Comparison of ENCODE assay signal across 9 cellular contexts in the genomic region with DNA sequence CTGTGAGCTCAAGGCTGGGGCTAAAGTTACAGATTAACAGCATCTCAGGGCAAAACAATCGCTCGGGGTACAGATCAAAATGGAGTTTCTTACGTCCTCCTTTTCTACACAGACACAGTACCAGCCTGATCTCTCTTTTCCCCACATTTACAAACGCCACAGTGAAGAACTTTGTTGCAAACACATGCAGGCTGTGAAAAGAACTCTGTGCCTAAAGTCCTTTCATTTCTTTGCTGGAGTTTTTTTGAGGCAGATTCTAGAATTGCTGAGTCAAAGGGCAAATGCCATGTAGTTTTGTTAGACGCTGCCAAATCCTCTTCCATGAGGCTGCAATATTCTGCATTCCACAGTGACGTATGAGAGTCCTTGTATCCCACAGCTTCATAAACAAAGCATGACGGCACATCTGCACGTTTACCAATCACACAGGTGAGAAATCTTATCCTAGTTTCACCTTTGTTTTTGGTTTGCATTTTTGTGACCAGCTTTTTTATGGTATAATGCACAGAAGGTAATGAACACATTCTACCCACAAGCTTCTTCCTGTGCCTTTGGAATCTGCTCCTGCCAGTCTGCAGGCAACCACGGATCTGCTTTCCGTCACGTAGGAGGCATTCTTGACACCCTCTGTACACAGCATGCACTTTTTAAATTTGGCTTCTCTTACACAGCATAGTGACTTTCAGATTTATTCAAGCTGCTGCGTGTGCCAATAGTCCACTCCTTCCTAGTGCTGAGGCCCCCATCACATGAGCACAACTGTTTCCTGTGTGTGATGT. TPM values are rescaled to one million over a fixed set of nuclear protein-coding genes. Genes with fewer than 3 reads are reported as not detected.
DNase-seq lines count a peak whose midpoint lies in the region; ATAC-seq and TF ChIP-seq lines count a peak whose summit lies in the region.
"Had no signal": no experiment of that assay in that cellular context is flagged by ENCODE, and none has a peak within 500 bp of the region (broad histone marks: within the 10 kb centered on the region; RNA-seq: fewer than 3 reads in every experiment).

No MANE protein-coding gene starts in this region.

- 47 to 54% methylated on average over 12 of the region's 12 CpGs for WGBS in testis, 2 donors

- H3K27me3 ChIP-seq in adipocyte (replicated peaks; ENCODE audit: control insufficient read depth, insufficient read depth, low read length) (no peaks in the 10 kb centered on the region), right atrium auricular region (no peaks in the 10 kb centered on the region), skeletal muscle satellite cell (ENCODE audit: control insufficient read depth, insufficient read depth, low read length) (peaks cover 22% of the 10 kb centered on the region), testis (no peaks in the 10 kb centered on the region)

- H3K4me2 ChIP-seq in skeletal muscle satellite cell (ENCODE audit: low read length), result peak overlapping the region; percentile 69

- H3K9ac ChIP-seq in adipocyte (ENCODE audit: low read length) (peak overlapping the region; percentile 72), skeletal muscle satellite cell (ENCODE audit: low read depth, low read length) (peak overlapping the region; percentile 24)

- intact Hi-C loops in testis (cut with DNase I; ENCODE audit: low total_unique reads), result no loop called here

- no peaks in the 10 kb centered on the region for H3K9me3 ChIP-seq in adipocyte (ENCODE audit: control insufficient read depth, low read length)
- no peaks in the 10 kb centered on the region for H3K9me3 ChIP-seq in right atrium auricular region
- no peaks in the 10 kb centered on the region for H3K9me3 ChIP-seq in skeletal muscle satellite cell (replicated peaks; ENCODE audit: low read length)
- H3K9me3 ChIP-seq in testis, result no peaks in the 10 kb centered on the region

- H3K4me1 ChIP-seq in adipocyte (ENCODE audit: control insufficient read depth, insufficient read depth, low read length), result peaks cover 33% of the 10 kb centered on the region
- peaks cover 0 to 26% of the 10 kb centered on the region in 2 donors for H3K4me1 ChIP-seq in right atrium auricular region
- peaks cover 29% of the 10 kb centered on the region for H3K4me1 ChIP-seq in skeletal muscle satellite cell (ENCODE audit: control insufficient read depth, insufficient read depth, low read length)
- H3K4me1 ChIP-seq in testis, result peaks cover 12% of the 10 kb centered on the region

- peak; percentile 82 for DNase-seq in GM04503 (ENCODE audit: low read depth)
- peak; percentile 91 for DNase-seq in adipocyte (ENCODE audit: low read depth)
- DNase-seq in right atrium auricular region (ENCODE audit: low spot score), result no peak
- no peak for DNase-seq in NCI-H1092 (lab: John Stamatoyannopoulos, UW)
- no peak for DNase-seq in COLO668 (lab: John Stamatoyannopoulos, UW; ENCODE audit: unreplicated experiment)
- no peak for DNase-seq in testis
- DNase-seq: natural killer cell had no signal

- H3K36me3 ChIP-seq in adipocyte (ENCODE audit: control insufficient read depth, insufficient read depth, low read length, severe bottlenecking), result no peaks in the 10 kb centered on the region
- H3K36me3 ChIP-seq in right atrium auricular region, result peaks cover 6% of the 10 kb centered on the region
- H3K36me3 ChIP-seq in skeletal muscle satellite cell (ENCODE audit: insufficient read depth, low read length), result no peaks in the 10 kb centered on the region
- H3K36me3 ChIP-seq in testis (ENCODE audit: low read depth, missing control alignments), result no peaks in the 10 kb centered on the region

- H3K27ac ChIP-seq in right atrium auricular region (peak overlapping the region; percentile 64 to 73), testis (no peak overlapping the region)

- H3K4me3 ChIP-seq in adipocyte (ENCODE audit: low read length), result peak overlapping the region; percentile 58
- no peak overlapping the region for H3K4me3 ChIP-seq in right atrium auricular region
- H3K4me3 ChIP-seq in skeletal muscle satellite cell (ENCODE audit: low read length), result peak overlapping the region; percentile 46
- no peak overlapping the region for H3K4me3 ChIP-seq in testis

- no peak for TF ChIP-seq POLR2A in testis (IDR thresholded peaks at IDR 0.05)

- TF ChIP-seq CTCF in right atrium auricular region (IDR thresholded peaks at IDR 0.05), result no peak
- TF ChIP-seq CTCF in testis (IDR thresholded peaks at IDR 0.05), result no peak

- no peak for ATAC-seq in GM21381 (IDR thresholded peaks at IDR 0.05; ENCODE audit: unreplicated experiment)
- ATAC-seq: natural killer cell had no signal

RNA-seq across cellular contexts. Expression of a gene that starts 44.6 kb away (rescaled TPM):
- 10 to 100 TPM; 13.2 to 18.1 TPM for total RNA-seq in right atrium auricular region
- 54.4 and 55.5 TPM in 2 replicates for total RNA-seq in skeletal muscle satellite cell (2012; rRNA removed)
- total RNA-seq in testis, result 10 to 100 TPM; 21.1 to 27.1 TPM
- polyA plus RNA-seq in testis (ENCODE audit: insufficient read depth, low read depth, low replicate concordance), result 23.9 TPM

Comparison
In these comparisons a context has a peak if more than half of its experiments do, and no peak if none do; other contexts are left out.
1. DNase-seq: peak in GM04503 (single experiment) and adipocyte (single experiment); none in right atrium auricular region (single experiment), NCI-H1092 (single experiment), COLO668 (single experiment) and testis (single experiment).
2. H3K4me3 ChIP-seq: peak in adipocyte (single experiment) and skeletal muscle satellite cell (single experiment); none in right atrium auricular region (0 of 2) and testis (0 of 2).
3. H3K27ac ChIP-seq: peak in right atrium auricular region (2 of 2); none in testis (0 of 2).